In genomic region chr12:112577473-112578334, GRCh38 we compare ENCODE assay signal across 1 cellular context.
TF ChIP-seq lines count a peak whose summit lies in the region.

No MANE protein-coding gene starts in this region.

TF ChIP-seq in K562, 482 proteins besides CTCF, POLR2A, EP300 and RAD21 (continued from another document and continues in another):
- TF ChIP-seq TCF15 (CRISPR knock-in tag; IDR thresholded peaks at IDR 0.05) (no peak), ZBED1 (IDR thresholded peaks at IDR 0.05) (no peak), ZNF354B (CRISPR knock-in tag; IDR thresholded peaks at IDR 0.05) (no peak), ZNF449 (CRISPR knock-in tag; IDR thresholded peaks at IDR 0.05) (peak; percentile 76; the same call in 1 of the 2 replicates), RNF2 (IDR thresholded peaks at IDR 0.05) (no peak), POLR3G (IDR thresholded peaks at IDR 0.05; ENCODE audit: extremely low read depth, insufficient read length, insufficient replicate concordance) (no peak), MBD2 (IDR thresholded peaks at IDR 0.05; ENCODE audit: borderline replicate concordance, low read depth) (no peak), MYBL2 (IDR thresholded peaks at IDR 0.05; ENCODE audit: low read depth) (no peak), MYBL2 (CRISPR knock-in tag; IDR thresholded peaks at IDR 0.05; ENCODE audit: borderline replicate concordance) (no peak), ZNF436 (CRISPR knock-in tag; IDR thresholded peaks at IDR 0.05) (no peak), RFX1 (IDR thresholded peaks at IDR 0.05) (no peak), KDM1A (IDR thresholded peaks at IDR 0.05) (no peak), PPARD (CRISPR knock-in tag; IDR thresholded peaks at IDR 0.05) (no peak), SP1 (CRISPR knock-in tag; IDR thresholded peaks at IDR 0.05) (no peak), MXD1 (CRISPR knock-in tag; IDR thresholded peaks at IDR 0.05; ENCODE audit: borderline replicate concordance, poor library complexity, severe bottlenecking) (no peak), ZNF217 (CRISPR knock-in tag; IDR thresholded peaks at IDR 0.05) (no peak), ZNF76 (CRISPR knock-in tag; IDR thresholded peaks at IDR 0.05; ENCODE audit: borderline replicate concordance) (0 out of 2 replicates have a peak, but pooled peaks have one; percentile 63), NR4A1 (CRISPR knock-in tag; IDR thresholded peaks at IDR 0.05) (no peak), NR4A1 (tag; IDR thresholded peaks at IDR 0.05) (peak; percentile 92), ZNF609 (CRISPR knock-in tag; IDR thresholded peaks at IDR 0.05; ENCODE audit: borderline replicate concordance) (no peak), HMBOX1 (IDR thresholded peaks at IDR 0.05) (no peak), ZC3H8 (IDR thresholded peaks at IDR 0.05) (no peak), CC2D1A (IDR thresholded peaks at IDR 0.05) (no peak), MAX (CRISPR knock-in tag; IDR thresholded peaks at IDR 0.05) (no peak), ZNF589 (CRISPR knock-in tag; IDR thresholded peaks at IDR 0.05; ENCODE audit: low read depth) (peak; percentile 85), CBX2 (IDR thresholded peaks at IDR 0.05; ENCODE audit: insufficient read depth, low read length, poor library complexity, severe bottlenecking) (no peak), ILK (tag; IDR thresholded peaks at IDR 0.05; ENCODE audit: borderline replicate concordance, low read depth) (0 out of 2 replicates have a peak, but pooled peaks have one; percentile 55), NKRF (IDR thresholded peaks at IDR 0.05; ENCODE audit: borderline replicate concordance) (no peak), PRPF4 (IDR thresholded peaks at IDR 0.05; ENCODE audit: insufficient read depth, low read depth, low read length, poor library complexity, severe bottlenecking) (no peak), ASH1L (IDR thresholded peaks at IDR 0.05; ENCODE audit: borderline replicate concordance, low read depth, partially characterized antibody) (no peak), PRDM10 (IDR thresholded peaks at IDR 0.05; ENCODE audit: partially characterized antibody) (no peak), ZNF12 (CRISPR knock-in tag; IDR thresholded peaks at IDR 0.05) (no peak), CBX3 (IDR thresholded peaks at IDR 0.05; ENCODE audit: borderline replicate concordance in 1 of 2, low read length in 2 of 2) (no peak), ILF3 (IDR thresholded peaks at IDR 0.05; ENCODE audit: borderline replicate concordance) (no peak), ZBTB43 (CRISPR knock-in tag; IDR thresholded peaks at IDR 0.05) (no peak), PCBP1 (IDR thresholded peaks at IDR 0.05; ENCODE audit: low read depth, low read length, poor library complexity, severe bottlenecking) (no peak), DMBX1 (CRISPR knock-in tag; IDR thresholded peaks at IDR 0.05; ENCODE audit: borderline replicate concordance) (no peak), KLF1 (tag; IDR thresholded peaks at IDR 0.05) (0 out of 2 replicates have a peak, but pooled peaks have one; percentile 24), BRD4 (IDR thresholded peaks at IDR 0.05) (no peak), RBM39 (optimal IDR thresholded peaks at IDR 0.05; ENCODE audit: low read depth, low read length) (no peak), ESRRA (IDR thresholded peaks at IDR 0.05; ENCODE audit: borderline replicate concordance, low read depth) (no peak), CEBPZ (IDR thresholded peaks at IDR 0.05; ENCODE audit: borderline replicate concordance, low read depth, low read length) (no peak), HDGF (IDR thresholded peaks at IDR 0.05) (no peak), ZNF3 (CRISPR knock-in tag; IDR thresholded peaks at IDR 0.05) (no peak)
